Comparison of ENCODE assay signal across 1 cellular context in genomic region chr12:8629486-8630033, GRCh38.
TF ChIP-seq lines count a peak whose summit lies in the region.

No MANE protein-coding gene starts in this region.

TF ChIP-seq in GM12878, 131 proteins besides CTCF, POLR2A, EP300 and RAD21 (continued from another document and continues in another):
- TF ChIP-seq ATF2 (IDR thresholded peaks at IDR 0.05; ENCODE audit: low read length) = peak; percentile 99
- TF ChIP-seq CBX3 (IDR thresholded peaks at IDR 0.05; ENCODE audit: borderline replicate concordance, low read depth) = no peak
- TF ChIP-seq IKZF2 (IDR thresholded peaks at IDR 0.05) = peak; percentile 99 to 100
- TF ChIP-seq KDM1A (IDR thresholded peaks at IDR 0.05; ENCODE audit: borderline replicate concordance) = no peak
- TF ChIP-seq E2F4 (IDR thresholded peaks at IDR 0.05; ENCODE audit: low read depth, low read length) = no peak
- TF ChIP-seq SUZ12 (IDR thresholded peaks at IDR 0.05; ENCODE audit: unreplicated experiment) = no peak
- no peak for TF ChIP-seq EZH2 (IDR thresholded peaks at IDR 0.05; ENCODE audit: borderline replicate concordance, control insufficient read depth, low read depth, low read length)
- TF ChIP-seq ZZZ3 (IDR thresholded peaks at IDR 0.05; ENCODE audit: control insufficient read depth, insufficient read length, low read depth) = no peak
- TF ChIP-seq NRF1 (conservative IDR thresholded peaks at IDR 0.05; ENCODE audit: low read depth, low read length) = no peak
- TF ChIP-seq MLLT1 (IDR thresholded peaks at IDR 0.05) = peak; percentile 72
- TF ChIP-seq SMARCA5 (IDR thresholded peaks at IDR 0.05) = no peak
- no peak for TF ChIP-seq NFXL1 (IDR thresholded peaks at IDR 0.05; ENCODE audit: borderline replicate concordance)
- no peak for TF ChIP-seq IRF3 (IDR thresholded peaks at IDR 0.05)
- TF ChIP-seq SMAD1 (IDR thresholded peaks at IDR 0.05; ENCODE audit: low read depth, partially characterized antibody) = peak; percentile 36
- no peak for TF ChIP-seq RBBP5 (conservative IDR thresholded peaks at IDR 0.05)
- TF ChIP-seq BMI1 (IDR thresholded peaks at IDR 0.05; ENCODE audit: borderline replicate concordance) = peak; percentile 81
- TF ChIP-seq, protein P1, sequence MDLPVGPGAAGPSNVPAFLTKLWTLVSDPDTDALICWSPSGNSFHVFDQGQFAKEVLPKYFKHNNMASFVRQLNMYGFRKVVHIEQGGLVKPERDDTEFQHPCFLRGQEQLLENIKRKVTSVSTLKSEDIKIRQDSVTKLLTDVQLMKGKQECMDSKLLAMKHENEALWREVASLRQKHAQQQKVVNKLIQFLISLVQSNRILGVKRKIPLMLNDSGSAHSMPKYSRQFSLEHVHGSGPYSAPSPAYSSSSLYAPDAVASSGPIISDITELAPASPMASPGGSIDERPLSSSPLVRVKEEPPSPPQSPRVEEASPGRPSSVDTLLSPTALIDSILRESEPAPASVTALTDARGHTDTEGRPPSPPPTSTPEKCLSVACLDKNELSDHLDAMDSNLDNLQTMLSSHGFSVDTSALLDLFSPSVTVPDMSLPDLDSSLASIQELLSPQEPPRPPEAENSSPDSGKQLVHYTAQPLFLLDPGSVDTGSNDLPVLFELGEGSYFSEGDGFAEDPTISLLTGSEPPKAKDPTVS (IDR thresholded peaks at IDR 0.05; ENCODE audit: low read depth, low read length) = no peak
- 0 out of 2 replicates have a peak, but pooled peaks have one; percentile 66 for TF ChIP-seq STAT3 (IDR thresholded peaks at IDR 0.05; ENCODE audit: low read depth, low read length)
- peak; percentile 54; the same call in 1 of the 2 replicates for TF ChIP-seq CREB1 (IDR thresholded peaks at IDR 0.05; ENCODE audit: low read depth)
- TF ChIP-seq RAD51 (IDR thresholded peaks at IDR 0.05) = peak; percentile 55; the same call in 1 of the 2 replicates
- no peak for TF ChIP-seq ZNF274 (IDR thresholded peaks at IDR 0.05; ENCODE audit: insufficient read depth, insufficient read length)
- no peak for TF ChIP-seq CHD4 (IDR thresholded peaks at IDR 0.05)
- no peak for TF ChIP-seq ZSCAN29 (IDR thresholded peaks at IDR 0.05)
- peak; percentile 98 for TF ChIP-seq MTA2 (IDR thresholded peaks at IDR 0.05; ENCODE audit: low read depth)
- no peak for TF ChIP-seq RB1 (IDR thresholded peaks at IDR 0.05; ENCODE audit: borderline replicate concordance)
- peak; percentile 97 for TF ChIP-seq GATAD2B (conservative IDR thresholded peaks at IDR 0.05; ENCODE audit: low read depth)
- TF ChIP-seq, protein P2, sequence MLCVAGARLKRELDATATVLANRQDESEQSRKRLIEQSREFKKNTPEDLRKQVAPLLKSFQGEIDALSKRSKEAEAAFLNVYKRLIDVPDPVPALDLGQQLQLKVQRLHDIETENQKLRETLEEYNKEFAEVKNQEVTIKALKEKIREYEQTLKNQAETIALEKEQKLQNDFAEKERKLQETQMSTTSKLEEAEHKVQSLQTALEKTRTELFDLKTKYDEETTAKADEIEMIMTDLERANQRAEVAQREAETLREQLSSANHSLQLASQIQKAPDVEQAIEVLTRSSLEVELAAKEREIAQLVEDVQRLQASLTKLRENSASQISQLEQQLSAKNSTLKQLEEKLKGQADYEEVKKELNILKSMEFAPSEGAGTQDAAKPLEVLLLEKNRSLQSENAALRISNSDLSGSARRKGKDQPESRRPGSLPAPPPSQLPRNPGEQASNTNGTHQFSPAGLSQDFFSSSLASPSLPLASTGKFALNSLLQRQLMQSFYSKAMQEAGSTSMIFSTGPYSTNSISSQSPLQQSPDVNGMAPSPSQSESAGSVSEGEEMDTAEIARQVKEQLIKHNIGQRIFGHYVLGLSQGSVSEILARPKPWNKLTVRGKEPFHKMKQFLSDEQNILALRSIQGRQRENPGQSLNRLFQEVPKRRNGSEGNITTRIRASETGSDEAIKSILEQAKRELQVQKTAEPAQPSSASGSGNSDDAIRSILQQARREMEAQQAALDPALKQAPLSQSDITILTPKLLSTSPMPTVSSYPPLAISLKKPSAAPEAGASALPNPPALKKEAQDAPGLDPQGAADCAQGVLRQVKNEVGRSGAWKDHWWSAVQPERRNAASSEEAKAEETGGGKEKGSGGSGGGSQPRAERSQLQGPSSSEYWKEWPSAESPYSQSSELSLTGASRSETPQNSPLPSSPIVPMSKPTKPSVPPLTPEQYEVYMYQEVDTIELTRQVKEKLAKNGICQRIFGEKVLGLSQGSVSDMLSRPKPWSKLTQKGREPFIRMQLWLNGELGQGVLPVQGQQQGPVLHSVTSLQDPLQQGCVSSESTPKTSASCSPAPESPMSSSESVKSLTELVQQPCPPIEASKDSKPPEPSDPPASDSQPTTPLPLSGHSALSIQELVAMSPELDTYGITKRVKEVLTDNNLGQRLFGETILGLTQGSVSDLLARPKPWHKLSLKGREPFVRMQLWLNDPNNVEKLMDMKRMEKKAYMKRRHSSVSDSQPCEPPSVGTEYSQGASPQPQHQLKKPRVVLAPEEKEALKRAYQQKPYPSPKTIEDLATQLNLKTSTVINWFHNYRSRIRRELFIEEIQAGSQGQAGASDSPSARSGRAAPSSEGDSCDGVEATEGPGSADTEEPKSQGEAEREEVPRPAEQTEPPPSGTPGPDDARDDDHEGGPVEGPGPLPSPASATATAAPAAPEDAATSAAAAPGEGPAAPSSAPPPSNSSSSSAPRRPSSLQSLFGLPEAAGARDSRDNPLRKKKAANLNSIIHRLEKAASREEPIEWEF (IDR thresholded peaks at IDR 0.05; ENCODE audit: insufficient replicate concordance, low read depth, low read length) = peak; percentile 91
- no peak for TF ChIP-seq NR2C1 (IDR thresholded peaks at IDR 0.05)
- TF ChIP-seq PML (IDR thresholded peaks at IDR 0.05; ENCODE audit: low read length) = peak; percentile 88
- TF ChIP-seq BACH1 (IDR thresholded peaks at IDR 0.05; ENCODE audit: borderline replicate concordance) = peak; percentile 85; the same call in 1 of the 2 replicates
- TF ChIP-seq, protein P3, sequence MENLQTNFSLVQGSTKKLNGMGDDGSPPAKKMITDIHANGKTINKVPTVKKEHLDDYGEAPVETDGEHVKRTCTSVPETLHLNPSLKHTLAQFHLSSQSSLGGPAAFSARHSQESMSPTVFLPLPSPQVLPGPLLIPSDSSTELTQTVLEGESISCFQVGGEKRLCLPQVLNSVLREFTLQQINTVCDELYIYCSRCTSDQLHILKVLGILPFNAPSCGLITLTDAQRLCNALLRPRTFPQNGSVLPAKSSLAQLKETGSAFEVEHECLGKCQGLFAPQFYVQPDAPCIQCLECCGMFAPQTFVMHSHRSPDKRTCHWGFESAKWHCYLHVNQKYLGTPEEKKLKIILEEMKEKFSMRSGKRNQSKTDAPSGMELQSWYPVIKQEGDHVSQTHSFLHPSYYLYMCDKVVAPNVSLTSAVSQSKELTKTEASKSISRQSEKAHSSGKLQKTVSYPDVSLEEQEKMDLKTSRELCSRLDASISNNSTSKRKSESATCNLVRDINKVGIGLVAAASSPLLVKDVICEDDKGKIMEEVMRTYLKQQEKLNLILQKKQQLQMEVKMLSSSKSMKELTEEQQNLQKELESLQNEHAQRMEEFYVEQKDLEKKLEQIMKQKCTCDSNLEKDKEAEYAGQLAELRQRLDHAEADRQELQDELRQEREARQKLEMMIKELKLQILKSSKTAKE (IDR thresholded peaks at IDR 0.05; ENCODE audit: low read depth, poor library complexity, severe bottlenecking) = peak; percentile 98
- TF ChIP-seq STAT1 (conservative IDR thresholded peaks at IDR 0.05) = no peak
- TF ChIP-seq BRCA1 (IDR thresholded peaks at IDR 0.05; ENCODE audit: low read depth, low read length) = no peak
- TF ChIP-seq MXI1 (IDR thresholded peaks at IDR 0.05; ENCODE audit: low read depth, low read length) = peak; percentile 77; the same call in 1 of the 2 replicates
- peak; percentile 85 for TF ChIP-seq TCF3 (IDR thresholded peaks at IDR 0.05; ENCODE audit: borderline replicate concordance, insufficient read depth, low read depth, low read length)
- TF ChIP-seq TARDBP (IDR thresholded peaks at IDR 0.05; ENCODE audit: borderline replicate concordance) = no peak
- TF ChIP-seq TCF7 (IDR thresholded peaks at IDR 0.05; ENCODE audit: borderline replicate concordance) = peak; percentile 25; the same call in 1 of the 2 replicates
- no peak for TF ChIP-seq ESRRA (IDR thresholded peaks at IDR 0.05; ENCODE audit: low read length)
- peak; percentile 97 for TF ChIP-seq PAX5 (IDR thresholded peaks at IDR 0.05; ENCODE audit: borderline replicate concordance, low read depth, low read length)
- no peak for TF ChIP-seq ATF3 (IDR thresholded peaks at IDR 0.05; ENCODE audit: borderline replicate concordance, extremely low read depth, low read depth, low read length)
- peak; percentile 99 for TF ChIP-seq RELB (IDR thresholded peaks at IDR 0.05; ENCODE audit: low read depth)
- TF ChIP-seq LARP7 (IDR thresholded peaks at IDR 0.05) = no peak
- TF ChIP-seq SUPT20H (IDR thresholded peaks at IDR 0.05; ENCODE audit: borderline replicate concordance, control insufficient read depth, low read depth, low read length) = no peak
- TF ChIP-seq ETV6 (conservative IDR thresholded peaks at IDR 0.05 in 1 of 2, IDR thresholded peaks at IDR 0.05 in 1 of 2; ENCODE audit: borderline replicate concordance in 1 of 2, low read depth in 1 of 2) = peak in 1 of 2 experiments; percentile 77; a peak in 1 of 4 replicates
- TF ChIP-seq USF2 (IDR thresholded peaks at IDR 0.05; ENCODE audit: borderline replicate concordance, low read depth, low read length) = no peak
- TF ChIP-seq NFIC (IDR thresholded peaks at IDR 0.05; ENCODE audit: low read depth, low read length) = peak; percentile 100
- TF ChIP-seq HDGF (IDR thresholded peaks at IDR 0.05) = no peak
- TF ChIP-seq NBN (IDR thresholded peaks at IDR 0.05) = peak; percentile 93
- no peak for TF ChIP-seq HDAC6 (IDR thresholded peaks at IDR 0.05; ENCODE audit: unreplicated experiment)
- peak; percentile 75; the same call in 1 of the 2 replicates for TF ChIP-seq CHD2 (IDR thresholded peaks at IDR 0.05; ENCODE audit: borderline replicate concordance, low read depth, low read length)
- TF ChIP-seq WRNIP1 (IDR thresholded peaks at IDR 0.05; ENCODE audit: borderline replicate concordance, low read depth, low read length) = no peak
- TF ChIP-seq RCOR1 (conservative IDR thresholded peaks at IDR 0.05; ENCODE audit: low read depth, low read length) = peak; percentile 49; the same call in 1 of the 2 replicates
- peak; percentile 95 for TF ChIP-seq TCF12 (IDR thresholded peaks at IDR 0.05; ENCODE audit: low read depth, low read length)
